ENCODE assay signal across 22 cellular contexts in genomic region chr15:91018178-91018577, GRCh38. TPM values are rescaled to one million over a fixed set of nuclear protein-coding genes. Genes with fewer than 3 reads are reported as not detected.
DNase-seq lines count a peak whose midpoint lies in the region; ATAC-seq and TF ChIP-seq lines count a peak whose summit lies in the region.
"Had no signal": no experiment of that assay in that cellular context is flagged by ENCODE, and none has a peak within 500 bp of the region (broad histone marks: within the 10 kb centered on the region; RNA-seq: fewer than 3 reads in every experiment).

No MANE protein-coding gene starts in this region.

- no peak for DNase-seq in activated CD4-positive, alpha-beta T cell treated with anti-CD3 and anti-CD28 coated beads, Interleukin-2, amount 10 ng/mL, durations not matched to agents 24 days and 14 days
- DNase-seq in activated CD4-positive, alpha-beta T cell treated with anti-CD3 and anti-CD28 coated beads, Interleukin-2, amount 50 U/mL, for 4 hours: no peak
- DNase-seq in central memory CD8-positive, alpha-beta T cell (ENCODE audit: low spot score in 2 of 2): no peak
- DNase-seq in posterior vena cava (ENCODE audit: low spot score): peak; percentile 51
- DNase-seq in ureter (ENCODE audit: low spot score): no peak
- no peak for DNase-seq in A673 (ENCODE audit: low spot score)
- no peak for DNase-seq in KG1 (lab: John Stamatoyannopoulos, UW)
- DNase-seq: endodermal cell, left cardiac atrium, midbrain, NCI-H774, nucleus accumbens, OCI-M1, retina, SIG-M5, T-helper 2 cell had no signal

- no peak overlapping the region for H3K4me3 ChIP-seq in A673 (ENCODE audit: low read depth, low read length, poor library complexity, severe bottlenecking)
- H3K4me3 ChIP-seq: BLaER1, tibial nerve had no signal

- no peaks in the 10 kb centered on the region for H3K9me3 Mint-ChIP-seq in activated CD4-positive, alpha-beta T cell treated with anti-CD3 and anti-CD28 coated beads, Interleukin-2, amount 10 ng/mL, durations not matched to agents 24 days and 14 days
- H3K9me3 Mint-ChIP-seq in central memory CD8-positive, alpha-beta T cell: no peaks in the 10 kb centered on the region
- H3K9me3 Mint-ChIP-seq: endodermal cell, IgD-negative memory B cell had no signal

- H3K4me3 Mint-ChIP-seq in activated CD4-positive, alpha-beta T cell treated with anti-CD3 and anti-CD28 coated beads, Interleukin-2, amount 10 ng/mL, durations not matched to agents 24 days and 14 days: no peak overlapping the region
- H3K4me3 Mint-ChIP-seq in central memory CD8-positive, alpha-beta T cell: no peak overlapping the region
- H3K4me3 Mint-ChIP-seq: endodermal cell had no signal

- intact Hi-C loops in activated CD4-positive, alpha-beta T cell treated with anti-CD3 and anti-CD28 coated beads, Interleukin-2, amount 10 ng/mL, durations not matched to agents 24 days and 14 days (cut with micrococcal nuclease): loop anchor here (1.0 kb wide), 1 partner anchor 59 kb away; no protein-coding TSS in a partner anchor
- intact Hi-C loops in posterior vena cava (cut with DNase I): no loop called here
- intact Hi-C loops in A673 (cut with micrococcal nuclease; ENCODE audit: unreplicated experiment): no loop called here

- POLR2A ChIA-PET in A673 (lab: Charles Lee; ENCODE audit: low non-redundant PET): no interaction called here

- H3K36me3 Mint-ChIP-seq in activated CD4-positive, alpha-beta T cell treated with anti-CD3 and anti-CD28 coated beads, Interleukin-2, amount 10 ng/mL, durations not matched to agents 24 days and 14 days (ENCODE audit: low read depth): peaks cover 26% of the 10 kb centered on the region
- H3K36me3 Mint-ChIP-seq in central memory CD8-positive, alpha-beta T cell (ENCODE audit: insufficient read depth): peaks cover 19% of the 10 kb centered on the region

- no peak overlapping the region for H3K27ac ChIP-seq in A673 (ENCODE audit: low read depth, low read length, poor library complexity, severe bottlenecking)
- H3K27ac ChIP-seq: BLaER1, HL-60, tibial nerve had no signal

- H3K4me1 Mint-ChIP-seq in activated CD4-positive, alpha-beta T cell treated with anti-CD3 and anti-CD28 coated beads, Interleukin-2, amount 10 ng/mL, durations not matched to agents 24 days and 14 days: peaks cover 38% of the 10 kb centered on the region
- H3K4me1 Mint-ChIP-seq in central memory CD8-positive, alpha-beta T cell: peaks cover 48% of the 10 kb centered on the region

- H3K9me3 ChIP-seq in A673 (ENCODE audit: low read depth, low read length, poor library complexity, severe bottlenecking): no peaks in the 10 kb centered on the region
- H3K9me3 ChIP-seq: BLaER1, tibial nerve had no signal

- peaks cover 3% of the 10 kb centered on the region for H3K4me1 ChIP-seq in A673 (ENCODE audit: insufficient read depth, low read length, poor library complexity, severe bottlenecking)

- H3K27me3 ChIP-seq in A673 (replicated peaks; ENCODE audit: insufficient read depth, low read depth, low read length, poor library complexity): no peaks in the 10 kb centered on the region
- H3K27me3 ChIP-seq: BLaER1, tibial nerve had no signal

- H3K27ac Mint-ChIP-seq in activated CD4-positive, alpha-beta T cell treated with anti-CD3 and anti-CD28 coated beads, Interleukin-2, amount 10 ng/mL, durations not matched to agents 24 days and 14 days: peak overlapping the region; percentile 56
- peak overlapping the region; percentile 8 for H3K27ac Mint-ChIP-seq in central memory CD8-positive, alpha-beta T cell (ENCODE audit: low read depth)
- H3K27ac Mint-ChIP-seq: endodermal cell had no signal

- BruUV-seq in A673 (replicated peaks; lab: Mats Ljungman, UMichigan): no TSS peak

- H3K36me3 ChIP-seq in A673 (ENCODE audit: insufficient read depth, low read length, poor library complexity, severe bottlenecking): no peaks in the 10 kb centered on the region

- ATAC-seq in HG02610 (IDR thresholded peaks at IDR 0.05; ENCODE audit: unreplicated experiment): peak; percentile 48
- no peak for ATAC-seq in central memory CD8-positive, alpha-beta T cell (replicated peaks; ENCODE audit: extremely low read depth, poor library complexity, severe bottlenecking)
- ATAC-seq: HCT116, left cardiac atrium had no signal

- no peaks in the 10 kb centered on the region for H3K27me3 Mint-ChIP-seq in activated CD4-positive, alpha-beta T cell treated with anti-CD3 and anti-CD28 coated beads, Interleukin-2, amount 10 ng/mL, durations not matched to agents 24 days and 14 days
- H3K27me3 Mint-ChIP-seq in central memory CD8-positive, alpha-beta T cell: no peaks in the 10 kb centered on the region
- H3K27me3 Mint-ChIP-seq: IgD-negative memory B cell had no signal

- TF ChIP-seq CTCF in A673 (conservative IDR thresholded peaks at IDR 0.05; ENCODE audit: low read depth, low read length): no peak

- CTCF ChIA-PET in A673 (lab: Charles Lee): no interaction called here

RNA-seq across cellular contexts. Expression of gene VPS33B, which starts 4.2 kb away (rescaled TPM):
- 18.9 and 19.5 TPM in 2 replicates for total RNA-seq in activated CD4-positive, alpha-beta T cell treated with anti-CD3 and anti-CD28 coated beads, Interleukin-2, amount 10 ng/mL, durations not matched to agents 24 days and 14 days
- total RNA-seq in posterior vena cava (10 to 100 TPM; 10.1 to 14.3 TPM), ureter (25.7 TPM), A673 (2021) (17.7 and 19.5 TPM in 2 replicates)

RNA-seq across cellular contexts. Expression of gene PRC1, which starts 23.8 kb away (rescaled TPM):
- total RNA-seq in activated CD4-positive, alpha-beta T cell treated with anti-CD3 and anti-CD28 coated beads, Interleukin-2, amount 10 ng/mL, durations not matched to agents 24 days and 14 days: 85.0 and 86.2 TPM in 2 replicates
- total RNA-seq in posterior vena cava (1 to 10 TPM; 6.2 to 7.9 TPM), ureter (7.8 TPM), A673 (2021) (338 and 339 TPM in 2 replicates)
